In genomic region chr3:183447206-183448001, GRCh38 we compare ENCODE assay signal across 1 cellular context.
TF ChIP-seq lines count a peak whose summit lies in the region.

No MANE protein-coding gene starts in this region.

TF ChIP-seq in HepG2, 621 proteins besides CTCF, POLR2A, EP300 and RAD21 (continued from another document and continues in another):
- TF ChIP-seq REST (IDR thresholded peaks at IDR 0.05; ENCODE audit: borderline replicate concordance in 1 of 2, low read depth in 1 of 2, low read length in 2 of 2) (no peak; a peak in 1 of 4 replicates), TCF7 (IDR thresholded peaks at IDR 0.05; ENCODE audit: low read depth) (no peak), FOSL1 (CRISPR knock-in tag; IDR thresholded peaks at IDR 0.05; ENCODE audit: borderline replicate concordance) (no peak), DPF2 (CRISPR knock-in tag; IDR thresholded peaks at IDR 0.05; ENCODE audit: borderline replicate concordance, low read depth) (no peak), GZF1 (CRISPR knock-in tag; IDR thresholded peaks at IDR 0.05) (0 out of 2 replicates have a peak, but pooled peaks have one; percentile 21), GLI4 (CRISPR knock-in tag; IDR thresholded peaks at IDR 0.05; ENCODE audit: borderline replicate concordance) (peak; percentile 76; the same call in 1 of the 2 replicates), IRF2 (CRISPR knock-in tag; IDR thresholded peaks at IDR 0.05) (peak; percentile 84), ARID3A (IDR thresholded peaks at IDR 0.05; ENCODE audit: low read depth, low read length) (no peak), ZNF724P (CRISPR knock-in tag; IDR thresholded peaks at IDR 0.05; ENCODE audit: borderline replicate concordance) (peak; percentile 92; the same call in 1 of the 2 replicates), ERF (CRISPR knock-in tag; IDR thresholded peaks at IDR 0.05) (peak; percentile 80; the same call in 1 of the 2 replicates), HMG20A (CRISPR knock-in tag; IDR thresholded peaks at IDR 0.05; ENCODE audit: borderline replicate concordance) (peak; percentile 43; the same call in 1 of the 2 replicates), ZNF83 (CRISPR knock-in tag; IDR thresholded peaks at IDR 0.05; ENCODE audit: borderline replicate concordance) (peak; percentile 86; the same call in 1 of the 2 replicates), ZMYM4 (CRISPR knock-in tag; IDR thresholded peaks at IDR 0.05) (peak; percentile 100), HNRNPUL1 (IDR thresholded peaks at IDR 0.05; ENCODE audit: low read depth, low read length) (no peak), ZNF343 (CRISPR knock-in tag; IDR thresholded peaks at IDR 0.05) (no peak; the same call in 1 of the 2 replicates), SAFB2 (CRISPR knock-in tag; IDR thresholded peaks at IDR 0.05; ENCODE audit: borderline replicate concordance, low read depth) (0 out of 2 replicates have a peak, but pooled peaks have one; percentile 41), ASH2L (IDR thresholded peaks at IDR 0.05; ENCODE audit: insufficient read length, low read depth, low read length) (peak; percentile 93), ZNF749 (CRISPR knock-in tag; IDR thresholded peaks at IDR 0.05; ENCODE audit: borderline replicate concordance) (peak; percentile 65; the same call in 1 of the 2 replicates), TAF15 (IDR thresholded peaks at IDR 0.05; ENCODE audit: low read depth, low read length, poor library complexity, severe bottlenecking) (no peak), FOXK1 (CRISPR knock-in tag; IDR thresholded peaks at IDR 0.05; ENCODE audit: borderline replicate concordance, low read depth) (peak; percentile 77; the same call in 1 of the 2 replicates), BRF2 (CRISPR knock-in tag; IDR thresholded peaks at IDR 0.05) (peak; percentile 77; the same call in 1 of the 2 replicates), HINFP (CRISPR knock-in tag; IDR thresholded peaks at IDR 0.05; ENCODE audit: low read depth) (peak; percentile 87), FUBP1 (CRISPR knock-in tag; IDR thresholded peaks at IDR 0.05; ENCODE audit: borderline replicate concordance) (no peak), BORCS8-MEF2B (CRISPR knock-in tag; IDR thresholded peaks at IDR 0.05) (peak; percentile 94), ZNF230 (CRISPR knock-in tag; IDR thresholded peaks at IDR 0.05) (0 out of 2 replicates have a peak, but pooled peaks have one; percentile 36), ZNF672 (CRISPR knock-in tag; IDR thresholded peaks at IDR 0.05) (no peak), ZNF572 (CRISPR knock-in tag; IDR thresholded peaks at IDR 0.05) (no peak), ZNF253 (CRISPR knock-in tag; IDR thresholded peaks at IDR 0.05; ENCODE audit: borderline replicate concordance) (0 out of 2 replicates have a peak, but pooled peaks have one; percentile 33), ARID4A (CRISPR knock-in tag; IDR thresholded peaks at IDR 0.05; ENCODE audit: borderline replicate concordance) (peak; percentile 95), ZBTB37 (CRISPR knock-in tag; IDR thresholded peaks at IDR 0.05) (no peak), ZNF10 (CRISPR knock-in tag; IDR thresholded peaks at IDR 0.05; ENCODE audit: borderline replicate concordance, low read depth) (no peak), BCL3 (CRISPR knock-in tag; IDR thresholded peaks at IDR 0.05) (peak; percentile 85; the same call in 1 of the 2 replicates), KDM3A (CRISPR knock-in tag; IDR thresholded peaks at IDR 0.05; ENCODE audit: low read depth) (peak; percentile 74), ZMAT3 (CRISPR knock-in tag; conservative IDR thresholded peaks at IDR 0.05) (peak; percentile 90), ATF6 (CRISPR knock-in tag; conservative IDR thresholded peaks at IDR 0.05) (0 out of 2 replicates have a peak, but pooled peaks have one; percentile 70), NR2F6 (IDR thresholded peaks at IDR 0.05) (no peak), NR2F6 (CRISPR knock-in tag; IDR thresholded peaks at IDR 0.05) (no peak), JUN (CRISPR knock-in tag; IDR thresholded peaks at IDR 0.05) (peak; percentile 44; the same call in 1 of the 2 replicates), ZNF160 (CRISPR knock-in tag; IDR thresholded peaks at IDR 0.05) (0 out of 2 replicates have a peak, but pooled peaks have one; percentile 48), FOXJ3 (CRISPR knock-in tag; IDR thresholded peaks at IDR 0.05; ENCODE audit: borderline replicate concordance) (peak; percentile 58; the same call in 1 of the 2 replicates)
